37 cellular contexts compared by ENCODE assay signal in the genomic region with DNA sequence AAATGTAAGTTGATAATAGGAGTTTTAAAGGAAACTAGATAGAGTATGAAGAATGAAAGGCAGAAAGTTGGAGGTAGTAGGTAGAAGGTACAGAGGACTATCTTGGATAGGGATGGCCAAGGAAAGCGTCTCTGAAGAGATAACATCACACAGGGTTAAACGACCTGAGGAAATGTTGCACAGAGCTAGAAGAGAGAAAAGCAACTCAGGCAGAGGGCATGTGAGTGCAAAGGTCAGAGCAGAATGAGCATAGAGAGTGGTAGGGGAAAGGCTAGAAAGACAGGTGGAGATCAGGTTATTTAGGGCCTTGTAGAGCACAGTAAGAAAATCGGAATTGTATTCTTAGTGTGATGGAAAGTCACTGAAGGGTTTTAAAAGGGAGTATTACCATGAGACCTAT.
"Had no signal": no experiment of that assay in that cellular context is flagged by ENCODE, and none has a peak within 500 bp of the region (broad histone marks: within the 10 kb centered on the region; RNA-seq: fewer than 3 reads in every experiment).

No MANE protein-coding gene starts in this region.

- H3K9me3 ChIP-seq: adrenal gland, body of pancreas, breast epithelium had no signal

- H3K4me1 Mint-ChIP-seq: activated B cell treated with CpG ODN at 0.5 μM for 24 hours; activated CD4-positive, alpha-beta T cell treated with anti-CD3 and anti-CD28 coated beads, Interleukin-2, amount 10 ng/mL, durations not matched to agents 24 days and 14 days; activated naive CD8-positive, alpha-beta T cell treated with anti-CD3 and anti-CD28 coated beads for 36 hours; activated T-helper 17 cell treated with anti-CD3 and anti-CD28 coated beads, Interleukin-2, amount 50 U/mL, for 72 hours had no signal

- H3K27me3 ChIP-seq: adrenal gland, body of pancreas, brain microvascular endothelial cell, breast epithelium had no signal

- H3K27ac Mint-ChIP-seq: activated B cell treated with CpG ODN at 0.5 μM for 24 hours; activated CD4-positive, alpha-beta memory T cell treated with anti-CD3 and anti-CD28 coated beads for 36 hours; activated CD4-positive, alpha-beta T cell treated with anti-CD3 and anti-CD28 coated beads, Interleukin-2, amount 10 ng/mL, durations not matched to agents 24 days and 14 days; activated CD8-positive, alpha-beta T cell treated with anti-CD3 and anti-CD28 coated beads for 36 hours; activated naive CD4-positive, alpha-beta T cell treated with anti-CD3 and anti-CD28 coated beads for 36 hours; activated naive CD4-positive, alpha-beta T cell treated with anti-CD3 and anti-CD28 coated beads, Interleukin-2, amount 50 U/mL, for 72 hours; activated naive CD8-positive, alpha-beta T cell treated with anti-CD3 and anti-CD28 coated beads for 36 hours; activated T-cell treated with anti-CD3 and anti-CD28 coated beads, Interleukin-2, amount 50 U/mL, for 72 hours; activated T-helper 1 cell treated with anti-CD3 and anti-CD28 coated beads, Interleukin-12 subunit alpha, Interleukin-12 subunit beta, Interleukin-2, Interleukin-4 antibody, amounts not matched to agents 30 ng/mL and 10 ng/mL and 1 ng/mL, durations not matched to agents 14 hours and 24 hours and 36 hours; activated T-helper 17 cell treated with anti-CD3 and anti-CD28 coated beads, Interleukin-2, amount 50 U/mL, for 72 hours; T-helper 1 cell treated with Interleukin-12 subunit alpha and Interleukin-12 subunit beta and Interleukin-4 antibody, amounts not matched to agents 30 μg/mL and 1 μg/mL, for 36 hours; T-helper 2 cell treated with Interferon-gamma antibody and Interleukin-4, amounts not matched to agents 5 μg/mL and 100 μg/mL, for 36 hours had no signal

- H3K9me3 Mint-ChIP-seq: activated CD4-positive, alpha-beta T cell treated with anti-CD3 and anti-CD28 coated beads, Interleukin-2, amount 10 ng/mL, durations not matched to agents 24 days and 14 days; activated CD8-positive, alpha-beta T cell treated with anti-CD3 and anti-CD28 coated beads for 36 hours; activated naive CD4-positive, alpha-beta T cell treated with anti-CD3 and anti-CD28 coated beads for 36 hours; activated T-helper 1 cell treated with anti-CD3 and anti-CD28 coated beads, Interleukin-12 subunit alpha, Interleukin-12 subunit beta, Interleukin-2, Interleukin-4 antibody, amounts not matched to agents 30 ng/mL and 10 ng/mL and 1 ng/mL, durations not matched to agents 14 hours and 24 hours and 36 hours; T-helper 1 cell treated with Interleukin-12 subunit alpha and Interleukin-12 subunit beta and Interleukin-4 antibody, amounts not matched to agents 30 μg/mL and 1 μg/mL, for 36 hours; T-helper 2 cell treated with Interferon-gamma antibody and Interleukin-4, amounts not matched to agents 5 μg/mL and 100 μg/mL, for 36 hours had no signal

- DNase-seq: activated B cell treated with CpG ODN at 0.5 μM for 24 hours; activated CD4-positive, alpha-beta memory T cell treated with anti-CD3 and anti-CD28 coated beads for 36 hours; activated CD4-positive, alpha-beta T cell treated with anti-CD3 and anti-CD28 coated beads for 4 hours; activated CD4-positive, alpha-beta T cell treated with anti-CD3 and anti-CD28 coated beads, Interleukin-2, amount 10 ng/mL, durations not matched to agents 24 days and 14 days; activated CD4-positive, alpha-beta T cell treated with anti-CD3 and anti-CD28 coated beads, Interleukin-2, amount 50 U/mL, for 1 hour; activated CD4-positive, alpha-beta T cell treated with anti-CD3 and anti-CD28 coated beads, Interleukin-2, amount 50 U/mL, for 4 hours; activated CD4-positive, CD25-positive, alpha-beta regulatory T cell treated with anti-CD3 and anti-CD28 coated beads, Interleukin-2, amount 50 U/mL, for 72 hours; activated CD8-positive, alpha-beta memory T cell treated with anti-CD3 and anti-CD28 coated beads, Interleukin-2, amount 50 U/mL, for 4 hours; activated CD8-positive, alpha-beta T cell treated with anti-CD3 and anti-CD28 coated beads for 36 hours; activated effector memory CD4-positive, alpha-beta T cell treated with anti-CD3 and anti-CD28 coated beads, Interleukin-2, amount 50 U/mL, for 16 hours; activated gamma-delta T cell treated with Interleukin-2 at 50 U/mL for 16 hours; activated naive CD4-positive, alpha-beta T cell; activated naive CD4-positive, alpha-beta T cell treated with anti-CD3 and anti-CD28 coated beads for 36 hours; activated naive CD4-positive, alpha-beta T cell treated with anti-CD3 and anti-CD28 coated beads, Interleukin-2, amount 50 U/mL, for 16 hours; activated naive CD8-positive, alpha-beta T cell treated with anti-CD3 and anti-CD28 coated beads for 36 hours; activated T-cell treated with anti-CD3 and anti-CD28 coated beads for 4 hours; activated T-cell treated with anti-CD3 and anti-CD28 coated beads, Interleukin-2, amount 50 U/mL, for 1 hour; activated T-cell treated with anti-CD3 and anti-CD28 coated beads, Interleukin-2, amount 50 U/mL, for 4 hours; activated T-cell treated with anti-CD3 and anti-CD28 coated beads, Interleukin-2, amount 50 U/mL, for 72 hours; adrenal gland; amniotic stem cell; aorta; body of pancreas; brain microvascular endothelial cell; central memory CD4-positive, alpha-beta T cell; T-helper 1 cell; T-helper 2 cell; T-helper 9 cell had no signal

- FAIRE-seq: astrocyte, TTC549 had no signal

- H3K36me3 ChIP-seq: adrenal gland, brain microvascular endothelial cell, breast epithelium had no signal

- H3K4me1 ChIP-seq: adrenal gland, body of pancreas, breast epithelium had no signal

- ATAC-seq: activated CD8-positive, alpha-beta T cell treated with anti-CD3 and anti-CD28 coated beads for 36 hours; activated naive CD4-positive, alpha-beta T cell treated with anti-CD3 and anti-CD28 coated beads, Interleukin-2, amount 50 U/mL, for 72 hours; activated T-cell treated with anti-CD3 and anti-CD28 coated beads, Interleukin-2, amount 50 U/mL, for 4 hours; activated T-cell treated with anti-CD3 and anti-CD28 coated beads, Interleukin-2, amount 50 U/mL, for 72 hours; activated T-helper 17 cell treated with anti-CD3 and anti-CD28 coated beads, Interleukin-2, amount 50 U/mL, for 72 hours; body of pancreas had no signal

- H3K4me3 ChIP-seq: adrenal gland, body of pancreas, breast epithelium had no signal

- H3K36me3 Mint-ChIP-seq: activated CD4-positive, alpha-beta memory T cell treated with anti-CD3 and anti-CD28 coated beads for 36 hours; activated naive CD4-positive, alpha-beta T cell treated with anti-CD3 and anti-CD28 coated beads, Interleukin-2, amount 50 U/mL, for 72 hours; activated naive CD8-positive, alpha-beta T cell treated with anti-CD3 and anti-CD28 coated beads for 36 hours had no signal

- H3K27me3 Mint-ChIP-seq: activated B cell treated with CpG ODN at 0.5 μM for 24 hours; activated CD4-positive, alpha-beta memory T cell treated with anti-CD3 and anti-CD28 coated beads for 36 hours; activated CD4-positive, alpha-beta T cell treated with anti-CD3 and anti-CD28 coated beads, Interleukin-2, amount 10 ng/mL, durations not matched to agents 24 days and 14 days; activated CD8-positive, alpha-beta T cell treated with anti-CD3 and anti-CD28 coated beads for 36 hours; activated naive CD8-positive, alpha-beta T cell treated with anti-CD3 and anti-CD28 coated beads for 36 hours; activated T-helper 17 cell treated with anti-CD3 and anti-CD28 coated beads, Interleukin-2, amount 50 U/mL, for 72 hours had no signal

- H3K4me3 Mint-ChIP-seq: activated B cell treated with CpG ODN at 0.5 μM for 24 hours; activated CD4-positive, alpha-beta memory T cell treated with anti-CD3 and anti-CD28 coated beads for 36 hours; activated CD4-positive, alpha-beta T cell treated with anti-CD3 and anti-CD28 coated beads, Interleukin-2, amount 10 ng/mL, durations not matched to agents 24 days and 14 days; activated CD8-positive, alpha-beta T cell treated with anti-CD3 and anti-CD28 coated beads for 36 hours; activated naive CD4-positive, alpha-beta T cell treated with anti-CD3 and anti-CD28 coated beads for 36 hours; activated naive CD8-positive, alpha-beta T cell treated with anti-CD3 and anti-CD28 coated beads for 36 hours; activated T-cell treated with anti-CD3 and anti-CD28 coated beads, Interleukin-2, amount 50 U/mL, for 4 hours; activated T-cell treated with anti-CD3 and anti-CD28 coated beads, Interleukin-2, amount 50 U/mL, for 72 hours; activated T-helper 1 cell treated with anti-CD3 and anti-CD28 coated beads, Interleukin-12 subunit alpha, Interleukin-12 subunit beta, Interleukin-2, Interleukin-4 antibody, amounts not matched to agents 30 ng/mL and 10 ng/mL and 1 ng/mL, durations not matched to agents 14 hours and 24 hours and 36 hours; activated T-helper 17 cell treated with anti-CD3 and anti-CD28 coated beads, Interleukin-2, amount 50 U/mL, for 72 hours; T-helper 1 cell treated with Interleukin-12 subunit alpha and Interleukin-12 subunit beta and Interleukin-4 antibody, amounts not matched to agents 30 μg/mL and 1 μg/mL, for 36 hours; T-helper 2 cell treated with Interferon-gamma antibody and Interleukin-4, amounts not matched to agents 5 μg/mL and 100 μg/mL, for 36 hours had no signal

- H3K27ac ChIP-seq: adrenal gland, body of pancreas, brain microvascular endothelial cell, breast epithelium, VCaP had no signal
